ENCODE assay signal across 12 cellular contexts in genomic region chr20:1331101-1331500, GRCh38. TPM values are rescaled to one million over a fixed set of nuclear protein-coding genes. Genes with fewer than 3 reads are reported as not detected.
DNase-seq lines count a peak whose midpoint lies in the region; ATAC-seq and TF ChIP-seq lines count a peak whose summit lies in the region.
"Had no signal": no experiment of that assay in that cellular context is flagged by ENCODE, and none has a peak within 500 bp of the region (broad histone marks: within the 10 kb centered on the region; RNA-seq: fewer than 3 reads in every experiment).

No MANE protein-coding gene starts in this region.

- peaks cover 13% of the 10 kb centered on the region for H3K4me1 ChIP-seq in CD4-positive, CD25-positive, alpha-beta regulatory T cell (ENCODE audit: control insufficient read depth, insufficient read depth, low read length, poor library complexity, severe bottlenecking)
- peaks cover 41% of the 10 kb centered on the region for H3K4me1 ChIP-seq in GM23248 (ENCODE audit: insufficient read depth)
- H3K4me1 ChIP-seq in prostate gland (replicated peaks) = no peaks in the 10 kb centered on the region

- no peaks in the 10 kb centered on the region for H4K20me1 ChIP-seq in GM23248 (ENCODE audit: insufficient read depth)

- H3F3A ChIP-seq in GM23248 (ENCODE audit: insufficient read depth) = peaks cover 40% of the 10 kb centered on the region

- no peak overlapping the region for H3K4me3 ChIP-seq in CD4-positive, CD25-positive, alpha-beta regulatory T cell (ENCODE audit: low read depth, low read length)
- no peak overlapping the region for H3K4me3 ChIP-seq in GM23248
- no peak overlapping the region for H3K4me3 ChIP-seq in prostate gland
- H3K4me3 ChIP-seq: neural progenitor cell, PC-9 had no signal

- ATAC-seq in CD4-positive, CD25-positive, alpha-beta regulatory T cell (ENCODE audit: low read depth in 2 of 2) = no peak
- no peak for ATAC-seq in effector memory CD8-positive, alpha-beta T cell (replicated peaks)

- 96% methylated on average over 2 of the region's 2 CpGs for WGBS in GM23248 (ENCODE audit: low coverage in 1 of 2, low lambda C conversion rate in 2 of 2, missing lambda C conversion rate in 2 of 2), 2 experiments
- WGBS in prostate gland = 93% methylated on average over 2 of the region's 2 CpGs

- H3K27ac ChIP-seq in CD4-positive, CD25-positive, alpha-beta regulatory T cell (ENCODE audit: insufficient read depth, low read length, poor library complexity, severe bottlenecking) = no peak overlapping the region
- H3K27ac ChIP-seq in GM23248 = no peak overlapping the region
- no peak overlapping the region for H3K27ac ChIP-seq in prostate gland
- H3K27ac ChIP-seq: neural progenitor cell had no signal

- no peaks in the 10 kb centered on the region for H3K9me3 ChIP-seq in CD4-positive, CD25-positive, alpha-beta regulatory T cell (ENCODE audit: control insufficient read depth in 2 of 2, low read length in 2 of 2)
- no peaks in the 10 kb centered on the region for H3K9me3 ChIP-seq in GM23248 (ENCODE audit: low read depth)
- no peaks in the 10 kb centered on the region for H3K9me3 ChIP-seq in prostate gland

- no peaks in the 10 kb centered on the region for H3K9me2 ChIP-seq in GM23248 (ENCODE audit: insufficient read depth)

- H2AFZ ChIP-seq in GM23248 = no peak overlapping the region
- H2AFZ ChIP-seq: neural progenitor cell, PC-9 had no signal

- H3K36me3 Mint-ChIP-seq in CD4-positive, CD25-positive, alpha-beta regulatory T cell = peaks cover 15% of the 10 kb centered on the region
- H3K36me3 Mint-ChIP-seq in IgD-negative memory B cell = no peaks in the 10 kb centered on the region
- H3K36me3 Mint-ChIP-seq in effector memory CD8-positive, alpha-beta T cell (ENCODE audit: insufficient read depth) = peaks cover 6% of the 10 kb centered on the region
- H3K36me3 Mint-ChIP-seq: immature natural killer cell had no signal

- intact Hi-C loops in posterior vena cava (cut with DNase I) (no loop called here), prostate gland (cut with DNase I) (no loop called here)

- H3K36me3 ChIP-seq in CD4-positive, CD25-positive, alpha-beta regulatory T cell (ENCODE audit: control insufficient read depth, insufficient read depth, low read length) = peaks cover 12% of the 10 kb centered on the region
- H3K36me3 ChIP-seq in GM23248 (ENCODE audit: low read depth) = peaks cover 3% of the 10 kb centered on the region; the same call in 1 of the 2 replicates
- no peaks in the 10 kb centered on the region for H3K36me3 ChIP-seq in prostate gland
- H3K36me3 ChIP-seq: neural progenitor cell had no signal

- peaks cover 88% of the 10 kb centered on the region for H3K79me2 ChIP-seq in GM23248 (ENCODE audit: insufficient read depth)

- peak overlapping the region in 1 of 4 donors; percentile 40 for H3K4me3 Mint-ChIP-seq in CD4-positive, CD25-positive, alpha-beta regulatory T cell
- peak overlapping the region in 1 of 4 donors; percentile 75 for H3K4me3 Mint-ChIP-seq in IgD-negative memory B cell
- H3K4me3 Mint-ChIP-seq in effector memory CD8-positive, alpha-beta T cell = no peak overlapping the region
- H3K4me3 Mint-ChIP-seq: immature natural killer cell, neural progenitor cell had no signal

- H3K27ac Mint-ChIP-seq in CD4-positive, CD25-positive, alpha-beta regulatory T cell = peak overlapping the region in 2 of 3 donors; percentile 75 to 88
- peak overlapping the region; percentile 82 to 97 (median 94) for H3K27ac Mint-ChIP-seq in IgD-negative memory B cell
- H3K27ac Mint-ChIP-seq in effector memory CD8-positive, alpha-beta T cell = peak overlapping the region; percentile 50 to 92
- H3K27ac Mint-ChIP-seq: neural progenitor cell had no signal

- H3K9me3 Mint-ChIP-seq in CD4-positive, CD25-positive, alpha-beta regulatory T cell = no peaks in the 10 kb centered on the region
- no peaks in the 10 kb centered on the region for H3K9me3 Mint-ChIP-seq in IgD-negative memory B cell
- no peaks in the 10 kb centered on the region for H3K9me3 Mint-ChIP-seq in effector memory CD8-positive, alpha-beta T cell
- H3K9me3 Mint-ChIP-seq: immature natural killer cell, neural progenitor cell had no signal

- H3K27me3 Mint-ChIP-seq in CD4-positive, CD25-positive, alpha-beta regulatory T cell = no peaks in the 10 kb centered on the region
- H3K27me3 Mint-ChIP-seq in IgD-negative memory B cell = no peaks in the 10 kb centered on the region
- H3K27me3 Mint-ChIP-seq in effector memory CD8-positive, alpha-beta T cell = no peaks in the 10 kb centered on the region

- no peaks in the 10 kb centered on the region for H3K27me3 ChIP-seq in CD4-positive, CD25-positive, alpha-beta regulatory T cell (ENCODE audit: control insufficient read depth, insufficient read depth, low read length)
- no peaks in the 10 kb centered on the region for H3K27me3 ChIP-seq in GM23248 (replicated peaks; ENCODE audit: insufficient read depth)
- no peaks in the 10 kb centered on the region for H3K27me3 ChIP-seq in prostate gland (replicated peaks; ENCODE audit: insufficient read depth)
- H3K27me3 ChIP-seq: neural progenitor cell had no signal

- H3K4me1 Mint-ChIP-seq in CD4-positive, CD25-positive, alpha-beta regulatory T cell = peaks cover 17 to 45% (median 32%) of the 10 kb centered on the region in 4 donors
- H3K4me1 Mint-ChIP-seq in IgD-negative memory B cell = peaks cover 15 to 38% (median 32%) of the 10 kb centered on the region in 3 donors
- H3K4me1 Mint-ChIP-seq in effector memory CD8-positive, alpha-beta T cell (ENCODE audit: low read depth in 2 of 2) = peaks cover 24 to 29% of the 10 kb centered on the region in 2 donors

- TF ChIP-seq CTCF in prostate gland (IDR thresholded peaks at IDR 0.05) = no peak

- H3K9ac ChIP-seq in GM23248 = no peak overlapping the region
- H3K9ac ChIP-seq: neural progenitor cell had no signal

- no peak overlapping the region for H3K4me2 ChIP-seq in GM23248 (ENCODE audit: unreplicated experiment)
- H3K4me2 ChIP-seq: neural progenitor cell had no signal

- TF ChIP-seq POLR2A in prostate gland (IDR thresholded peaks at IDR 0.05) = no peak

- in situ Hi-C loops in GM23248 (cut with MboI) = no loop called here

- DNase-seq in CD4-positive, CD25-positive, alpha-beta regulatory T cell = no peak
- DNase-seq in effector memory CD8-positive, alpha-beta T cell = no peak
- DNase-seq in posterior vena cava (ENCODE audit: low spot score) (peak; percentile 50), NCI-H1436 (lab: John Stamatoyannopoulos, UW) (no peak), GM23248 (no peak), A172 (ENCODE audit: low spot score) (no peak), prostate gland (ENCODE audit: low spot score) (no peak)
- DNase-seq: immature natural killer cell, NCI-H345, PC-9 had no signal

RNA-seq across cellular contexts. Expression of gene SDCBP2, which starts 2.2 kb away (rescaled TPM):
- 1.2 TPM for total RNA-seq in CD4-positive, CD25-positive, alpha-beta regulatory T cell
- 1 to 10 TPM; 1.6 to 4.3 (median 3.4) TPM for polyA plus RNA-seq in CD4-positive, CD25-positive, alpha-beta regulatory T cell
- 0.91 TPM for polyA plus RNA-seq in IgD-negative memory B cell
- 1 to 10 TPM; 3.1 to 5.4 TPM for total RNA-seq in posterior vena cava
- 4.9 and 5.5 TPM in 2 replicates for total RNA-seq in GM23248 (2014; rRNA removed; shearing (Covaris generic))
- polyA plus RNA-seq in GM23248 (2016; fragmentation: Nextera tagmentation; extraction: Ambion mirVana) = 4.1 and 4.2 TPM in 2 replicates
- total RNA-seq in A172 (2014; rRNA removed; shearing (Covaris generic)) = 1.8 and 2.6 TPM in 2 replicates
- total RNA-seq in prostate gland = 1 to 10 TPM; 4.0 to 7.3 TPM
